In the genomic region with DNA sequence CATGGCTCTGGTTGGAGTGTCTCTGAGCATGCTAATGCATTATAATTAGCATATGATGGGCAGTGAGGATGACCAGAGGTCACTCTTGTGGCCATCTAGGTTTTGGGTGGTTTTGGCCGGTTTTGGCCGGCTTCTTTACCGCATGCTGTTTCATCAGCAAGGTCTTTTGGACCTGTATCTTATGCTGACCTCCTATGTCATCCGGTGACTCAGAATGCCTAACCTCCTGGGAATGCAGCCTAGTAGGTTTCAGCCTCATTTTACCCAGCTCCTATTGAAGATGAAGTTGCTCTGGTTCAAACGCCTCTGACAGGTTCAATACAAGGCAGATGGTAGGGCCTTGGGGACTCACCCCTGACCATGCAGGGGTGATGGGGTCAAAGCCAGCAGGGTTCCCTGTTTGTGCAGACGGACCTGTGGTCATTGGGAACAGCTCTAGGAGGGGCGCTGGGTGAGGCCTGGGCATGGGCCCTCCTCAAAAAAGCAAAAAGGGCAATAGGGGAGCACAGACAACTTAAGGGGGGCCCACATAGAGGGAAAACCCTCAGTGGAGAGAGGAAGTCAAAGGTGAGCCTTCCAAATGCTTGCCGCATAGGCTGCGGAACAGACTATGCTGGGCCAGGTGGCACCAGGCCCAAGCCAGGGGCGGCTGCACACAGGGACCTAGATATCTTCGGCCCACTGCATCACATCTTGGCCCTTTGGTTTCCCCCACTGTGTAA, we compare ENCODE assay signal across 34 cellular contexts.
"Had no signal": no experiment of that assay in that cellular context is flagged by ENCODE, and none has a peak within 500 bp of the region (broad histone marks: within the 10 kb centered on the region; RNA-seq: fewer than 3 reads in every experiment).

No MANE protein-coding gene starts in this region.

- H3K4me2 ChIP-seq: KMS-11, PC-9 had no signal

- DNase-seq: activated B cell treated with CpG ODN at 0.5 μM for 24 hours; activated CD4-positive, alpha-beta memory T cell treated with anti-CD3 and anti-CD28 coated beads, Interleukin-2, amount 10 ng/mL, durations not matched to agents 7 days and 5 days; activated CD4-positive, alpha-beta T cell treated with anti-CD3 and anti-CD28 coated beads for 4 hours; activated CD4-positive, CD25-positive, alpha-beta regulatory T cell treated with anti-CD3 and anti-CD28 coated beads, Interleukin-2, amount 50 U/mL, for 72 hours; activated CD8-positive, alpha-beta memory T cell treated with anti-CD3 and anti-CD28 coated beads for 24 hours; activated CD8-positive, alpha-beta memory T cell treated with anti-CD3 and anti-CD28 coated beads, Interleukin-2, amount 10 ng/mL, durations not matched to agents 7 days and 5 days; activated CD8-positive, alpha-beta memory T cell treated with anti-CD3 and anti-CD28 coated beads, Interleukin-2, amount 50 U/mL, for 48 hours; activated effector memory CD4-positive, alpha-beta T cell treated with Interleukin-2 at 50 U/mL for 16 hours; activated naive CD4-positive, alpha-beta T cell treated with anti-CD3 and anti-CD28 coated beads, Interleukin-2, amount 10 ng/mL, durations not matched to agents 7 days and 5 days; activated naive CD8-positive, alpha-beta T cell treated with anti-CD3 and anti-CD28 coated beads for 36 hours; activated T-cell treated with anti-CD3 and anti-CD28 coated beads, Interleukin-2, amount 50 U/mL, for 48 hours; amniotic stem cell; aorta; central memory CD4-positive, alpha-beta T cell; MM.1S; MV-4-11; NCI-H1092; NCI-H1436 treated with DMSO at 0.1 percent for 48 hours; NCI-H1694 treated with DMSO at 0.1 percent for 48 hours; NCI-H2029; NCI-H345; NCI-H510A; NCI-H526; NCI-H748 treated with DMSO at 0.1 percent for 48 hours; NK-92 treated with Interleukin-12 subunit alpha and Interleukin-12 subunit beta, amount 100 ng/mL, for 24 hours; PC-9; Right ventricle myocardium superior; SW 1271; T-helper 1 cell; T-helper 2 cell; T-helper 9 cell had no signal

- H3K27ac ChIP-seq: KMS-11, PC-9, VCaP had no signal

- ATAC-seq: activated CD8-positive, alpha-beta memory T cell treated with anti-CD3 and anti-CD28 coated beads, Interleukin-2, amount 10 ng/mL, durations not matched to agents 7 days and 5 days had no signal

- H3K9ac ChIP-seq: KMS-11 had no signal

- FAIRE-seq: RCC 7860 had no signal

- H3K4me3 Mint-ChIP-seq: activated B cell treated with CpG ODN at 0.5 μM for 24 hours; activated CD4-positive, alpha-beta memory T cell treated with anti-CD3 and anti-CD28 coated beads, Interleukin-2, amount 10 ng/mL, durations not matched to agents 7 days and 5 days; activated CD8-positive, alpha-beta memory T cell treated with anti-CD3 and anti-CD28 coated beads, Interleukin-2, amount 10 ng/mL, durations not matched to agents 7 days and 5 days; activated naive CD4-positive, alpha-beta T cell treated with anti-CD3 and anti-CD28 coated beads, Interleukin-2, amount 10 ng/mL, durations not matched to agents 7 days and 5 days; activated naive CD8-positive, alpha-beta T cell treated with anti-CD3 and anti-CD28 coated beads for 36 hours had no signal

- H3K9me3 Mint-ChIP-seq: activated B cell treated with CpG ODN at 0.5 μM for 24 hours; activated CD4-positive, alpha-beta memory T cell treated with anti-CD3 and anti-CD28 coated beads, Interleukin-2, amount 10 ng/mL, durations not matched to agents 7 days and 5 days; activated naive CD4-positive, alpha-beta T cell treated with anti-CD3 and anti-CD28 coated beads, Interleukin-2, amount 10 ng/mL, durations not matched to agents 7 days and 5 days; activated naive CD8-positive, alpha-beta T cell treated with anti-CD3 and anti-CD28 coated beads for 36 hours had no signal

- H3K4me3 ChIP-seq: PC-9 had no signal

- H2AFZ ChIP-seq: PC-9 had no signal

- H3K27me3 Mint-ChIP-seq: activated B cell treated with CpG ODN at 0.5 μM for 24 hours; activated CD4-positive, alpha-beta memory T cell treated with anti-CD3 and anti-CD28 coated beads, Interleukin-2, amount 10 ng/mL, durations not matched to agents 7 days and 5 days; activated CD8-positive, alpha-beta memory T cell treated with anti-CD3 and anti-CD28 coated beads, Interleukin-2, amount 10 ng/mL, durations not matched to agents 7 days and 5 days; activated naive CD4-positive, alpha-beta T cell treated with anti-CD3 and anti-CD28 coated beads, Interleukin-2, amount 10 ng/mL, durations not matched to agents 7 days and 5 days; activated naive CD8-positive, alpha-beta T cell treated with anti-CD3 and anti-CD28 coated beads for 36 hours had no signal

- H3K36me3 Mint-ChIP-seq: activated CD8-positive, alpha-beta memory T cell treated with anti-CD3 and anti-CD28 coated beads, Interleukin-2, amount 10 ng/mL, durations not matched to agents 7 days and 5 days; activated naive CD4-positive, alpha-beta T cell treated with anti-CD3 and anti-CD28 coated beads, Interleukin-2, amount 10 ng/mL, durations not matched to agents 7 days and 5 days; activated naive CD8-positive, alpha-beta T cell treated with anti-CD3 and anti-CD28 coated beads for 36 hours had no signal

- H3K27ac Mint-ChIP-seq: activated B cell treated with CpG ODN at 0.5 μM for 24 hours; activated CD4-positive, alpha-beta memory T cell treated with anti-CD3 and anti-CD28 coated beads, Interleukin-2, amount 10 ng/mL, durations not matched to agents 7 days and 5 days; activated CD8-positive, alpha-beta memory T cell treated with anti-CD3 and anti-CD28 coated beads, Interleukin-2, amount 10 ng/mL, durations not matched to agents 7 days and 5 days; activated naive CD4-positive, alpha-beta T cell treated with anti-CD3 and anti-CD28 coated beads, Interleukin-2, amount 10 ng/mL, durations not matched to agents 7 days and 5 days; activated naive CD8-positive, alpha-beta T cell treated with anti-CD3 and anti-CD28 coated beads for 36 hours had no signal

- H3K4me1 Mint-ChIP-seq: activated B cell treated with CpG ODN at 0.5 μM for 24 hours; activated CD4-positive, alpha-beta memory T cell treated with anti-CD3 and anti-CD28 coated beads, Interleukin-2, amount 10 ng/mL, durations not matched to agents 7 days and 5 days; activated CD8-positive, alpha-beta memory T cell treated with anti-CD3 and anti-CD28 coated beads, Interleukin-2, amount 10 ng/mL, durations not matched to agents 7 days and 5 days; activated naive CD4-positive, alpha-beta T cell treated with anti-CD3 and anti-CD28 coated beads, Interleukin-2, amount 10 ng/mL, durations not matched to agents 7 days and 5 days; activated naive CD8-positive, alpha-beta T cell treated with anti-CD3 and anti-CD28 coated beads for 36 hours had no signal
